Comparison of ENCODE assay signal across 25 cellular contexts in genomic region chr1:23475641-23476040, GRCh38. TPM values are rescaled to one million over a fixed set of nuclear protein-coding genes. Genes with fewer than 3 reads are reported as not detected.
DNase-seq lines count a peak whose midpoint lies in the region; ATAC-seq and TF ChIP-seq lines count a peak whose summit lies in the region.
"Had no signal": no experiment of that assay in that cellular context is flagged by ENCODE, and none has a peak within 500 bp of the region (broad histone marks: within the 10 kb centered on the region; RNA-seq: fewer than 3 reads in every experiment).

No MANE protein-coding gene starts in this region.

- peaks cover 48% of the 10 kb centered on the region for H3K4me1 Mint-ChIP-seq in HFFc6 (ENCODE audit: low read depth)
- H3K4me1 Mint-ChIP-seq in activated CD8-positive, alpha-beta memory T cell treated with anti-CD3 and anti-CD28 coated beads, Interleukin-2, amount 10 ng/mL, durations not matched to agents 7 days and 5 days = no peaks in the 10 kb centered on the region

- no peak overlapping the region for H3K4me3 ChIP-seq in adipocyte (ENCODE audit: low read length)
- H3K4me3 ChIP-seq: body of pancreas, gastroesophageal sphincter, GM23338, ovary, skin epidermis had no signal

- H3K9me3 Mint-ChIP-seq in HFFc6 = no peaks in the 10 kb centered on the region
- no peaks in the 10 kb centered on the region for H3K9me3 Mint-ChIP-seq in activated CD8-positive, alpha-beta memory T cell treated with anti-CD3 and anti-CD28 coated beads, Interleukin-2, amount 10 ng/mL, durations not matched to agents 7 days and 5 days (ENCODE audit: low read depth)
- H3K9me3 Mint-ChIP-seq: activated CD4-positive, alpha-beta memory T cell treated with anti-CD3 and anti-CD28 coated beads, Interleukin-2, amount 10 ng/mL, durations not matched to agents 7 days and 5 days; activated naive CD4-positive, alpha-beta T cell treated with anti-CD3 and anti-CD28 coated beads for 36 hours; GM23338; naive thymus-derived CD8-positive, alpha-beta T cell; stimulated activated naive CD8-positive, alpha-beta T cell treated with anti-CD3 and anti-CD28 coated beads, Interleukin-15, Interleukin-2, amounts not matched to agents 100 ng/mL and 50 ng/mL, for 24 hours; type B pancreatic cell had no signal

- H3K36me3 ChIP-seq in adipocyte (ENCODE audit: control insufficient read depth, insufficient read depth, low read length, severe bottlenecking) = no peaks in the 10 kb centered on the region
- H3K36me3 ChIP-seq: gastroesophageal sphincter, ovary had no signal

- H3K36me3 Mint-ChIP-seq in HFFc6 (ENCODE audit: low read depth) = no peaks in the 10 kb centered on the region
- H3K36me3 Mint-ChIP-seq in activated CD8-positive, alpha-beta memory T cell treated with anti-CD3 and anti-CD28 coated beads, Interleukin-2, amount 10 ng/mL, durations not matched to agents 7 days and 5 days = no peaks in the 10 kb centered on the region
- H3K36me3 Mint-ChIP-seq: naive thymus-derived CD8-positive, alpha-beta T cell had no signal

- TF ChIP-seq CTCF in HFFc6 (IDR thresholded peaks at IDR 0.05) = no peak

- no peak for ATAC-seq in activated CD8-positive, alpha-beta memory T cell treated with anti-CD3 and anti-CD28 coated beads, Interleukin-2, amount 10 ng/mL, durations not matched to agents 7 days and 5 days
- no peak for ATAC-seq in GM21576 (IDR thresholded peaks at IDR 0.05; ENCODE audit: unreplicated experiment)
- ATAC-seq: body of pancreas; gastroesophageal sphincter; GM23338; naive thymus-derived CD8-positive, alpha-beta T cell; Panc1 had no signal

- H3K27ac Mint-ChIP-seq in HFFc6 = peak overlapping the region; percentile 95
- H3K27ac Mint-ChIP-seq in activated CD8-positive, alpha-beta memory T cell treated with anti-CD3 and anti-CD28 coated beads, Interleukin-2, amount 10 ng/mL, durations not matched to agents 7 days and 5 days = no peak overlapping the region
- H3K27ac Mint-ChIP-seq: activated CD4-positive, alpha-beta memory T cell treated with anti-CD3 and anti-CD28 coated beads, Interleukin-2, amount 10 ng/mL, durations not matched to agents 7 days and 5 days; activated naive CD4-positive, alpha-beta T cell treated with anti-CD3 and anti-CD28 coated beads for 36 hours; GM23338; naive thymus-derived CD8-positive, alpha-beta T cell; stimulated activated naive CD8-positive, alpha-beta T cell treated with anti-CD3 and anti-CD28 coated beads, Interleukin-15, Interleukin-2, amounts not matched to agents 100 ng/mL and 50 ng/mL, for 24 hours; type B pancreatic cell had no signal

- CTCF ChIA-PET in activated CD8-positive, alpha-beta memory T cell treated with anti-CD3 and anti-CD28 coated beads, Interleukin-2, amount 10 ng/mL, durations not matched to agents 7 days and 5 days (lab: Charles Lee) = no interaction called here

- H3K4me3 Mint-ChIP-seq in HFFc6 = peak overlapping the region; percentile 43; the same call in 1 of the 2 replicates
- H3K4me3 Mint-ChIP-seq in activated CD8-positive, alpha-beta memory T cell treated with anti-CD3 and anti-CD28 coated beads, Interleukin-2, amount 10 ng/mL, durations not matched to agents 7 days and 5 days = no peak overlapping the region
- H3K4me3 Mint-ChIP-seq: activated CD4-positive, alpha-beta memory T cell treated with anti-CD3 and anti-CD28 coated beads, Interleukin-2, amount 10 ng/mL, durations not matched to agents 7 days and 5 days; activated naive CD4-positive, alpha-beta T cell treated with anti-CD3 and anti-CD28 coated beads for 36 hours; GM23338; naive thymus-derived CD8-positive, alpha-beta T cell; stimulated activated naive CD8-positive, alpha-beta T cell treated with anti-CD3 and anti-CD28 coated beads, Interleukin-15, Interleukin-2, amounts not matched to agents 100 ng/mL and 50 ng/mL, for 24 hours; type B pancreatic cell had no signal

- peak overlapping the region; percentile 37 for H3K9ac ChIP-seq in adipocyte (ENCODE audit: low read length)

- no peaks in the 10 kb centered on the region for H3K9me3 ChIP-seq in adipocyte (ENCODE audit: control insufficient read depth, low read length)
- H3K9me3 ChIP-seq: body of pancreas, gastroesophageal sphincter, ovary had no signal

- peaks cover 84% of the 10 kb centered on the region for H3K4me1 ChIP-seq in adipocyte (ENCODE audit: control insufficient read depth, insufficient read depth, low read length)

- no peak for DNase-seq in HFFc6
- DNase-seq in adipocyte (ENCODE audit: low read depth) = peak; percentile 64
- peak; percentile 59 for DNase-seq in fibroblast of gingiva (ENCODE audit: low read depth)
- peak; percentile 71 for DNase-seq in renal cortical epithelial cell (ENCODE audit: low read depth)
- no peak for DNase-seq in stimulated activated naive CD4-positive, alpha-beta T cell (lab: John Stamatoyannopoulos, UW)
- no peak for DNase-seq in activated CD8-positive, alpha-beta memory T cell treated with anti-CD3 and anti-CD28 coated beads, Interleukin-2, amount 10 ng/mL, durations not matched to agents 7 days and 5 days
- no peak for DNase-seq in NCI-H2196 (lab: John Stamatoyannopoulos, UW; ENCODE audit: unreplicated experiment)
- DNase-seq: activated CD4-positive, alpha-beta memory T cell treated with anti-CD3 and anti-CD28 coated beads, Interleukin-2, amount 10 ng/mL, durations not matched to agents 7 days and 5 days; activated CD4-positive, CD25-positive, alpha-beta regulatory T cell; activated naive CD4-positive, alpha-beta T cell treated with anti-CD3 and anti-CD28 coated beads for 36 hours; activated T-cell treated with anti-CD3 and anti-CD28 coated beads, Interleukin-2, amount 50 U/mL, for 1 hour; body of pancreas; KBM-7; mesendoderm; naive thymus-derived CD8-positive, alpha-beta T cell; NCI-H1930; stimulated activated CD4-positive, alpha-beta T cell treated with anti-CD3 and anti-CD28 coated beads, Interleukin-4, amount 100 ng/mL, for 1 hour had no signal

- no peaks in the 10 kb centered on the region for H3K27me3 ChIP-seq in adipocyte (replicated peaks; ENCODE audit: control insufficient read depth, insufficient read depth, low read length)
- H3K27me3 ChIP-seq: body of pancreas, gastroesophageal sphincter, ovary had no signal

- peaks cover 3% of the 10 kb centered on the region for H3K27me3 Mint-ChIP-seq in HFFc6 (ENCODE audit: insufficient read depth)
- peaks cover 9% of the 10 kb centered on the region for H3K27me3 Mint-ChIP-seq in activated CD8-positive, alpha-beta memory T cell treated with anti-CD3 and anti-CD28 coated beads, Interleukin-2, amount 10 ng/mL, durations not matched to agents 7 days and 5 days
- H3K27me3 Mint-ChIP-seq: type B pancreatic cell had no signal

RNA-seq across cellular contexts. Expression of gene ASAP3, which starts 8.3 kb away (rescaled TPM):
- total RNA-seq in HFFc6 (2021; fragmentation: NEBNext Ultra II Directional; extraction: Animal tissue kit (Norgen Biotek cat#: 25700)) = 10 to 100 TPM in 4 of 6 experiments, 1 to 10 TPM in 2; 5.9 to 14.5 (median 12.3) TPM
- total RNA-seq in renal cortical epithelial cell = 14.4 and 41.3 TPM in 2 replicates
- under 1 TPM in 1 of 2 experiments, not detected in 1; 0.35 TPM for total RNA-seq in activated CD8-positive, alpha-beta memory T cell treated with anti-CD3 and anti-CD28 coated beads, Interleukin-2, amount 10 ng/mL, durations not matched to agents 7 days and 5 days

RNA-seq across cellular contexts. Expression of gene TCEA3, which starts 51.1 kb away (rescaled TPM):
- 1 to 10 TPM; 6.0 to 8.4 (median 7.1) TPM for total RNA-seq in HFFc6 (2021; fragmentation: NEBNext Ultra II Directional; extraction: Animal tissue kit (Norgen Biotek cat#: 25700))
- total RNA-seq in renal cortical epithelial cell = 4.2 and 9.6 TPM in 2 replicates
- total RNA-seq in activated CD8-positive, alpha-beta memory T cell treated with anti-CD3 and anti-CD28 coated beads, Interleukin-2, amount 10 ng/mL, durations not matched to agents 7 days and 5 days = 1 to 10 TPM in 1 of 2 experiments, under 1 TPM in 1; 0.26 to 1.3 TPM
- total RNA-seq: GM23338 had no signal

RNA-seq across cellular contexts. Expression of gene E2F2, which starts 55.4 kb away (rescaled TPM):
- total RNA-seq in HFFc6 (2021; fragmentation: NEBNext Ultra II Directional; extraction: Animal tissue kit (Norgen Biotek cat#: 25700)) = 1 to 10 TPM in 5 of 6 experiments, under 1 TPM in 1; 0.83 to 2.1 (median 1.9) TPM
- total RNA-seq in renal cortical epithelial cell = 0.15 and 0.69 TPM in 2 replicates
- 100 to 1,000 TPM in 1 of 2 experiments, 10 to 100 TPM in 1; 77.4 to 103 TPM for total RNA-seq in activated CD8-positive, alpha-beta memory T cell treated with anti-CD3 and anti-CD28 coated beads, Interleukin-2, amount 10 ng/mL, durations not matched to agents 7 days and 5 days

Comparison
In these comparisons a context has a peak if more than half of its experiments do, and no peak if none do; other contexts are left out.
1. DNase-seq: peak in adipocyte (single experiment), fibroblast of gingiva (single experiment) and renal cortical epithelial cell (single experiment); none in HFFc6 (single experiment), stimulated activated naive CD4-positive, alpha-beta T cell (0 of 6), activated CD8-positive, alpha-beta memory T cell treated with anti-CD3 and anti-CD28 coated beads, Interleukin-2, amount 10 ng/mL, durations not matched to agents 7 days and 5 days (single experiment) and NCI-H2196 (single experiment).
2. RNA of gene ASAP3, which starts 8.3 kb away (total RNA-seq): 14.4 to 41.3 TPM in renal cortical epithelial cell and 5.9 to 14.5 TPM in HFFc6; 0.35 TPM in activated CD8-positive, alpha-beta memory T cell treated with anti-CD3 and anti-CD28 coated beads, Interleukin-2, amount 10 ng/mL, durations not matched to agents 7 days and 5 days; every median in the first group is over 4 times any median in the second.
3. RNA of gene E2F2, which starts 55.4 kb away (total RNA-seq): 77.4 to 103 TPM in activated CD8-positive, alpha-beta memory T cell treated with anti-CD3 and anti-CD28 coated beads, Interleukin-2, amount 10 ng/mL, durations not matched to agents 7 days and 5 days; 0.83 to 2.1 TPM in HFFc6 and 0.15 to 0.69 TPM in renal cortical epithelial cell; every median in the first group is over 10 times any median in the second.